5 cellular contexts compared by ENCODE assay signal in genomic region chr1:246519514-246519913, GRCh38.
"Had no signal": no experiment of that assay in that cellular context is flagged by ENCODE, and none has a peak within 500 bp of the region (broad histone marks: within the 10 kb centered on the region; RNA-seq: fewer than 3 reads in every experiment).

No MANE protein-coding gene starts in this region.

- H3K4me1 Mint-ChIP-seq: IgD-negative memory B cell had no signal

- H3K27ac ChIP-seq: HL-60 had no signal

- H3K4me3 ChIP-seq: K562 had no signal

- H3K27ac Mint-ChIP-seq: IgD-negative memory B cell had no signal

- H3K36me3 Mint-ChIP-seq: IgD-negative memory B cell had no signal

- DNase-seq: IMR-90, KBM-7 had no signal

- ATAC-seq: K562 had no signal

- H3K27me3 Mint-ChIP-seq: IgD-negative memory B cell had no signal
